In the genomic region with DNA sequence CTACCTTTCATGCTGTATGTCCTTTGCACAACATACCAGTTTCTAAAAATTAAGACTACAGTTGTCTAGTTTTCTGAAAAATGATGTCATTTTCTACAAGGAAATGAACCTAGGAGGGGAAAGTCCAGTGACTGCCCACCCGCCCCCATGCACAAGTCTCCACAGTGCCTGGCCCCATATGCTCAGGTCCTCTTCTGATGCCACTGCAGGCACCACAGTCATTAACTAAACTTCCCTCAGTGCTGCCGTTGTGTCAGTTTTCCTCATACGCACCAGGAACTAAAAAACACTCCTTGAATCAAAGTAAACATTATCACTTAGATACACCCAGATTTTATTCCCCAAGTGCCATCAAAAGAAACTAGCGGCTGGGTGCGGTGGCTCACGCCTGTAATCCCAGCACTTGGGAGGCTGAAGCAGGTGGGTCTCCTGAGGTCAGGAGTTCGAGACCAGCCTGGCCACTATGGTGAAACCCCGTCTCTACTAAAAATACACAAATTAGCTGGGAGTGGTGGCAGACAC, we compare ENCODE assay signal across 25 cellular contexts. TPM values are rescaled to one million over a fixed set of nuclear protein-coding genes. Genes with fewer than 3 reads are reported as not detected.
DNase-seq lines count a peak whose midpoint lies in the region; ATAC-seq and TF ChIP-seq lines count a peak whose summit lies in the region.
"Had no signal": no experiment of that assay in that cellular context is flagged by ENCODE, and none has a peak within 500 bp of the region (broad histone marks: within the 10 kb centered on the region; RNA-seq: fewer than 3 reads in every experiment).

No MANE protein-coding gene starts in this region.

- H3K4me1 Mint-ChIP-seq in MCF 10A (ENCODE audit: insufficient read depth, unreplicated experiment): peaks cover 40% of the 10 kb centered on the region
- H3K4me1 Mint-ChIP-seq: CD4-positive, alpha-beta memory T cell had no signal

- peaks cover 0 to 39% (median 11%) of the 10 kb centered on the region in 4 donors for H3K4me1 ChIP-seq in transverse colon

- no peak overlapping the region for H3K4me3 ChIP-seq in transverse colon

- H3K27ac ChIP-seq in RWPE1 (peak overlapping the region; percentile 72), transverse colon (peak overlapping the region; percentile 23 to 69 (median 59))

- no peaks in the 10 kb centered on the region for H3K9me3 Mint-ChIP-seq in MCF 10A (ENCODE audit: unreplicated experiment)
- H3K9me3 Mint-ChIP-seq: activated T-cell treated with anti-CD3 and anti-CD28 coated beads, Interleukin-2, amount 50 U/mL, for 4 hours had no signal

- ATAC-seq in HG03135 (IDR thresholded peaks at IDR 0.05; ENCODE audit: unreplicated experiment) (no peak), GM19023 (IDR thresholded peaks at IDR 0.05; ENCODE audit: unreplicated experiment) (no peak)
- ATAC-seq: activated T-cell treated with anti-CD3 and anti-CD28 coated beads, Interleukin-2, amount 50 U/mL, for 4 hours had no signal

- no peak overlapping the region for H3K4me3 Mint-ChIP-seq in MCF 10A (ENCODE audit: unreplicated experiment)
- H3K4me3 Mint-ChIP-seq: activated naive CD4-positive, alpha-beta T cell treated with anti-CD3 and anti-CD28 coated beads for 36 hours; activated T-cell treated with anti-CD3 and anti-CD28 coated beads, Interleukin-2, amount 50 U/mL, for 4 hours; CD4-positive, alpha-beta memory T cell; H9 had no signal

- DNase-seq in GM20000 (ENCODE audit: low spot score) (peak; percentile 61), RWPE1 (ENCODE audit: low spot score) (no peak), kidney tubule cell (ENCODE audit: low spot score) (peak; percentile 64), transverse colon (peak; percentile 76), MCF 10A (ENCODE audit: unreplicated experiment) (no peak)
- no peak for DNase-seq in activated CD4-positive, alpha-beta T cell treated with anti-CD3 and anti-CD28 coated beads for 48 hours
- DNase-seq: activated CD4-positive, alpha-beta T cell treated with anti-CD3 and anti-CD28 coated beads for 1 hour; activated CD8-positive, alpha-beta memory T cell treated with anti-CD3 and anti-CD28 coated beads for 24 hours; activated naive CD4-positive, alpha-beta T cell treated with anti-CD3 and anti-CD28 coated beads for 36 hours; activated T-cell treated with anti-CD3 and anti-CD28 coated beads, Interleukin-2, amount 50 U/mL, for 4 hours; amygdala; caudate nucleus; CD4-positive, alpha-beta memory T cell; H9; KG1; left ventricle myocardium superior; NCI-H187; NCI-H226; NCI-H774; SHP77 treated with DMSO at 0.1 percent for 48 hours; stimulated activated CD4-positive, alpha-beta T cell treated with anti-CD3 and anti-CD28 coated beads, Interleukin-2, amount 100 ng/mL, for 48 hours; stimulated activated naive CD4-positive, alpha-beta T cell treated with Interleukin-2 at 50 U/mL for 16 hours; SW 1271 had no signal

- no peaks in the 10 kb centered on the region for H3K9me3 ChIP-seq in transverse colon

- no peaks in the 10 kb centered on the region for H3K27me3 ChIP-seq in transverse colon

- TF ChIP-seq POLR2A in transverse colon (IDR thresholded peaks at IDR 0.05): no peak

- POLR2A ChIA-PET in RWPE1 (lab: Yijun Ruan, JAX; ENCODE audit: low non-redundant PET): no interaction called here
- POLR2A ChIA-PET in MCF 10A (lab: Yijun Ruan, JAX): interaction anchor here (1.1 to 4.5 kb wide), 3 partner anchors 12 to 81 kb away, joined by 4 to 37 read pairs (median 8); no protein-coding TSS in a partner anchor

- intact Hi-C loops in transverse colon (cut with DNase I; ENCODE audit: low total_unique reads): no loop called here
- intact Hi-C loops in MCF 10A (cut with micrococcal nuclease): loop anchor here (5.0 kb wide), 1 partner anchor 64 kb away; no protein-coding TSS in a partner anchor

- no TSS peak for BruUV-seq in MCF 10A (replicated peaks; lab: Mats Ljungman, UMichigan)

- no peak overlapping the region for H3K27ac Mint-ChIP-seq in MCF 10A (ENCODE audit: low read depth, unreplicated experiment)
- H3K27ac Mint-ChIP-seq: activated naive CD4-positive, alpha-beta T cell treated with anti-CD3 and anti-CD28 coated beads for 36 hours; CD4-positive, alpha-beta memory T cell had no signal

- no peak for TF ChIP-seq CTCF in GM20000 (IDR thresholded peaks at IDR 0.05; ENCODE audit: extremely low read depth, missing control alignments)
- no peak for TF ChIP-seq CTCF in RWPE1 (conservative IDR thresholded peaks at IDR 0.05; ENCODE audit: low read depth)
- peak in 2 of 5 experiments; percentile 27 to 48 for TF ChIP-seq CTCF in transverse colon (IDR thresholded peaks at IDR 0.05)
- no peak for TF ChIP-seq CTCF in MCF 10A (IDR thresholded peaks at IDR 0.05; ENCODE audit: unreplicated experiment)

- H3K36me3 ChIP-seq in transverse colon: no peaks in the 10 kb centered on the region

- WGBS in transverse colon (ENCODE audit: low coverage in 1 of 2), 2 donors: 38% methylated on average over 8 of the region's 8 CpGs; no CpG with 5 or more reads in 1 of the 2 donors

- no peaks in the 10 kb centered on the region for H3K27me3 Mint-ChIP-seq in MCF 10A (ENCODE audit: insufficient read depth, unreplicated experiment)

- TF ChIP-seq EP300 in transverse colon (IDR thresholded peaks at IDR 0.05; ENCODE audit: low read depth): no peak

- H3K36me3 Mint-ChIP-seq in MCF 10A (ENCODE audit: insufficient read depth, unreplicated experiment): peaks cover 5% of the 10 kb centered on the region
- H3K36me3 Mint-ChIP-seq: CD4-positive, alpha-beta memory T cell had no signal

- CTCF ChIA-PET in RWPE1 (lab: Yijun Ruan, JAX) (no interaction called here), MCF 10A (lab: Yijun Ruan, JAX) (interaction anchor here (0.7 kb wide), 2 partner anchors 9 to 779 kb away, joined by 3 to 8 read pairs; no protein-coding TSS in a partner anchor)

- in situ Hi-C loops in transverse colon (cut with MboI; ENCODE audit: low pct_ligation_motif_present in 1 of 4, low pct_unique_long_range_greater_than_20kb in 1 of 4, low sequenced_read_pairs in 3 of 4): loop anchor here in 2 of 4 donors (25.0 kb wide), 2 partner anchors 126 to 224 kb away; no protein-coding TSS in a partner anchor

RNA-seq across cellular contexts. Expression of a gene that starts 6.9 kb away (rescaled TPM):
- 100 to 1,000 TPM in 1 of 4 donors, 10 to 100 TPM in 3; 58.5 to 104 (median 72.7) TPM for total RNA-seq in transverse colon
- 30.1 and 33.3 TPM in 2 replicates for total RNA-seq in MCF 10A (2022)

Comparison
In these comparisons a context has a peak if more than half of its experiments do, and no peak if none do; other contexts are left out.
1. DNase-seq: peak in GM20000 (single experiment), kidney tubule cell (single experiment) and transverse colon (single experiment); none in RWPE1 (single experiment), MCF 10A (single experiment) and activated CD4-positive, alpha-beta T cell treated with anti-CD3 and anti-CD28 coated beads for 48 hours (single experiment).